ENCODE assay signal across 22 cellular contexts in genomic region chr21:38129711-38130110, GRCh38.
"Had no signal": no experiment of that assay in that cellular context is flagged by ENCODE, and none has a peak within 500 bp of the region (broad histone marks: within the 10 kb centered on the region; RNA-seq: fewer than 3 reads in every experiment).

No MANE protein-coding gene starts in this region.

- H3K27me3 ChIP-seq: ascending aorta, colonic mucosa had no signal

- H3K9me3 ChIP-seq: ascending aorta, colonic mucosa, mucosa of descending colon, psoas muscle, tibial artery had no signal

- H3K27ac ChIP-seq: ascending aorta, colonic mucosa, epithelial cell of prostate, psoas muscle, tibial artery had no signal

- H3K4me3 ChIP-seq: ascending aorta, colonic mucosa, mucosa of descending colon, psoas muscle, tibial artery had no signal

- DNase-seq: activated B cell treated with CpG ODN at 0.5 μM for 24 hours; activated CD4-positive, alpha-beta T cell treated with anti-CD3 and anti-CD28 coated beads, Interleukin-2, amount 10 ng/mL, durations not matched to agents 24 days and 14 days; activated CD8-positive, alpha-beta T cell treated with anti-CD3 and anti-CD28 coated beads, Interleukin-2, amount 10 ng/mL, durations not matched to agents 7 days and 5 days; activated gamma-delta T cell; activated T-cell treated with anti-CD3 and anti-CD28 coated beads, Interleukin-2, amount 50 U/mL, for 48 hours; colonic mucosa; endodermal cell; foreskin fibroblast; glutamatergic neuron; hippocampal formation; left cardiac atrium; mesenchymal stem cell; mucosa of descending colon; naive B cell; psoas muscle; right cardiac atrium; stimulated activated CD4-positive, alpha-beta T cell treated with anti-CD3 and anti-CD28 coated beads, Interleukin-2, amount 100 ng/mL, for 24 hours; stimulated activated naive CD4-positive, alpha-beta T cell treated with Interleukin-2 at 50 U/mL for 16 hours; substantia nigra; tibial artery had no signal

- H3K4me1 ChIP-seq: ascending aorta, colonic mucosa, psoas muscle, tibial artery had no signal

- H3K36me3 ChIP-seq: ascending aorta, colonic mucosa, tibial artery had no signal

- ATAC-seq: activated CD8-positive, alpha-beta T cell treated with anti-CD3 and anti-CD28 coated beads, Interleukin-2, amount 10 ng/mL, durations not matched to agents 7 days and 5 days; left cardiac atrium; mucosa of descending colon; psoas muscle; right cardiac atrium had no signal
